In the genomic region with DNA sequence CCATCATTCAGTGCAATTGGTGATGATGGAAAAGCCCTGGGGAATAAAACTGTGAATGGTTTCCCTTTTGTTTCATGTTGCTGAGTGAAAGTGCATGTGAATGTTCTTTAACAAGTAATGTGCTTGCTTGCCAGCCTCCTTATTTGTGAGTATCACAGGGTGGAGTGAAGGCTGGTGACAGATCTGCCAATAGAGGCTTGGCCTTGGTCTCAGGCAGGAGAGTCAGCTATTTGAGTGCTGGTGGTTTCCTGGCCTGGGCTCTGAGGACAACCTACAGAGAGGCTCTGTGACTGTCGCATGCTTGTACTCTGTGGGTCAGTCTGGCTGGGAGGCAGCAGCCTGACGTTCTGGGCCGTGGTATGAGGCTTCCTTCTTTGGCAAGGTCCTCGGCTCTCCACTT, we compare ENCODE assay signal across 18 cellular contexts. TPM values are rescaled to one million over a fixed set of nuclear protein-coding genes. Genes with fewer than 3 reads are reported as not detected.
DNase-seq lines count a peak whose midpoint lies in the region; ATAC-seq and TF ChIP-seq lines count a peak whose summit lies in the region.
"Had no signal": no experiment of that assay in that cellular context is flagged by ENCODE, and none has a peak within 500 bp of the region (broad histone marks: within the 10 kb centered on the region; RNA-seq: fewer than 3 reads in every experiment).

No MANE protein-coding gene starts in this region.

- H3K27ac ChIP-seq in heart left ventricle: peak overlapping the region in 1 of 12 donors; percentile 50
- H3K27ac ChIP-seq in left ventricle myocardium inferior (replicated peaks): no peak overlapping the region
- H3K27ac ChIP-seq in cingulate gyrus (ENCODE audit: low read depth, low read length): peak overlapping the region; percentile 14
- H3K27ac ChIP-seq in tibial artery: peak overlapping the region in 1 of 2 donors; percentile 25

- DNase-seq in heart left ventricle: peak in 2 of 5 donors; percentile 27 to 55
- no peak for DNase-seq in left ventricle myocardium inferior
- peak; percentile 77 for DNase-seq in medulla oblongata (ENCODE audit: extremely low spot score)
- peak; percentile 25 to 67 for DNase-seq in tibial artery
- DNase-seq in activated CD4-positive, CD25-positive, alpha-beta regulatory T cell (lab: John Stamatoyannopoulos, UW): no peak
- DNase-seq in UCSD-AML1 (lab: John Stamatoyannopoulos, UW; ENCODE audit: unreplicated experiment): no peak
- DNase-seq in HEK293T (ENCODE audit: extremely low spot score): no peak
- DNase-seq: ACHN; naive B cell; NCI-H187 treated with DMSO at 0.1 percent for 48 hours; NCI-H524 treated with DMSO at 0.1 percent for 48 hours; retina; stimulated activated CD4-positive, alpha-beta T cell treated with anti-CD3 and anti-CD28 coated beads, Interleukin-2, amount 100 ng/mL, for 48 hours had no signal

- POLR2A ChIA-PET in HEK293T (lab: Yijun Ruan, JAX): interaction anchor here (1.5 kb wide), 1 partner anchor 8 kb away, joined by 3 read pairs; no protein-coding TSS in a partner anchor

- CTCF ChIA-PET in HEK293T (lab: Yijun Ruan, JAX): no interaction called here

- H3K9me3 ChIP-seq in heart left ventricle (peaks cover 0 to 14% (median 3%) of the 10 kb centered on the region in 12 donors), left ventricle myocardium inferior (replicated peaks) (peaks cover 14% of the 10 kb centered on the region), tibial artery (peaks cover 0 to 5% (median 0%) of the 10 kb centered on the region in 3 donors)

- WGBS in heart left ventricle, 4 donors: 11 to 40% (median 29%) methylated on average over 4 of the region's 4 CpGs

- no peak for TF ChIP-seq CTCF in heart left ventricle (IDR thresholded peaks at IDR 0.05)
- TF ChIP-seq CTCF in left ventricle myocardium inferior (IDR thresholded peaks at IDR 0.05; ENCODE audit: borderline replicate concordance): no peak
- no peak for TF ChIP-seq CTCF in tibial artery (IDR thresholded peaks at IDR 0.05)

- TF ChIP-seq POLR2A in heart left ventricle (IDR thresholded peaks at IDR 0.05): no peak

- peak; percentile 52 to 87 (median 67) for ATAC-seq in heart left ventricle
- ATAC-seq: Panc1 had no signal

- H3K36me3 ChIP-seq in heart left ventricle (no peaks in the 10 kb centered on the region), left ventricle myocardium inferior (no peaks in the 10 kb centered on the region), tibial artery (no peaks in the 10 kb centered on the region)

- peaks cover 0 to 4% (median 0%) of the 10 kb centered on the region in 9 donors for H3K27me3 ChIP-seq in heart left ventricle
- peaks cover 33% of the 10 kb centered on the region for H3K27me3 ChIP-seq in left ventricle myocardium inferior (ENCODE audit: low read depth)
- H3K27me3 ChIP-seq in tibial artery: no peaks in the 10 kb centered on the region

- H3K4me1 ChIP-seq in heart left ventricle: peaks cover 0 to 16% (median 0%) of the 10 kb centered on the region in 12 donors
- peaks cover 22% of the 10 kb centered on the region for H3K4me1 ChIP-seq in left ventricle myocardium inferior
- peaks cover 0 to 19% (median 10%) of the 10 kb centered on the region in 4 donors for H3K4me1 ChIP-seq in tibial artery

- no peak overlapping the region for H3K4me3 ChIP-seq in heart left ventricle
- no peak overlapping the region for H3K4me3 ChIP-seq in left ventricle myocardium inferior
- H3K4me3 ChIP-seq in tibial artery: no peak overlapping the region

- intact Hi-C loops in heart left ventricle (cut with DNase I): no loop called here
- intact Hi-C loops in left ventricle myocardium inferior (cut with micrococcal nuclease): no loop called here
- intact Hi-C loops in tibial artery (cut with DNase I; ENCODE audit: low total_unique reads): no loop called here

TF ChIP-seq in HEK293T, 16 proteins besides CTCF, POLR2A, EP300 and RAD21:
- TF ChIP-seq TARDBP (IDR thresholded peaks at IDR 0.05) (no peak), ARNT (IDR thresholded peaks at IDR 0.05) (no peak), BHLHE40 (IDR thresholded peaks at IDR 0.05; ENCODE audit: borderline replicate concordance) (no peak), NFRKB (IDR thresholded peaks at IDR 0.05) (no peak), SUZ12 (IDR thresholded peaks at IDR 0.05) (no peak), SP1 (IDR thresholded peaks at IDR 0.05) (no peak), LEF1 (IDR thresholded peaks at IDR 0.05; ENCODE audit: borderline replicate concordance) (no peak), ELF4 (IDR thresholded peaks at IDR 0.05) (no peak), ZNF384 (IDR thresholded peaks at IDR 0.05) (no peak), FOXM1 (IDR thresholded peaks at IDR 0.05; ENCODE audit: borderline replicate concordance) (no peak), L3MBTL2 (conservative IDR thresholded peaks at IDR 0.05) (no peak), FOXA1 (IDR thresholded peaks at IDR 0.05) (no peak), CTBP1 (IDR thresholded peaks at IDR 0.05; ENCODE audit: borderline replicate concordance) (no peak), HDGF (IDR thresholded peaks at IDR 0.05; ENCODE audit: borderline replicate concordance) (no peak), FOXK2 (IDR thresholded peaks at IDR 0.05) (no peak)
- TF ChIP-seq, protein P1, sequence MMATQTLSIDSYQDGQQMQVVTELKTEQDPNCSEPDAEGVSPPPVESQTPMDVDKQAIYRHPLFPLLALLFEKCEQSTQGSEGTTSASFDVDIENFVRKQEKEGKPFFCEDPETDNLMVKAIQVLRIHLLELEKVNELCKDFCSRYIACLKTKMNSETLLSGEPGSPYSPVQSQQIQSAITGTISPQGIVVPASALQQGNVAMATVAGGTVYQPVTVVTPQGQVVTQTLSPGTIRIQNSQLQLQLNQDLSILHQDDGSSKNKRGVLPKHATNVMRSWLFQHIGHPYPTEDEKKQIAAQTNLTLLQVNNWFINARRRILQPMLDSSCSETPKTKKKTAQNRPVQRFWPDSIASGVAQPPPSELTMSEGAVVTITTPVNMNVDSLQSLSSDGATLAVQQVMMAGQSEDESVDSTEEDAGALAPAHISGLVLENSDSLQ (IDR thresholded peaks at IDR 0.05): no peak

RNA-seq across cellular contexts. Expression of a gene that starts 20.7 kb away (rescaled TPM):
- total RNA-seq in heart left ventricle (not detected), left ventricle myocardium inferior (not detected)
- not detected for polyA plus RNA-seq in heart left ventricle
- total RNA-seq: glomerular endothelial cell, HT1080, kidney epithelial cell had no signal

RNA-seq across cellular contexts. Expression of a gene that starts 25.4 kb away (rescaled TPM):
- total RNA-seq in heart left ventricle (not detected), left ventricle myocardium inferior (not detected)
- not detected for polyA plus RNA-seq in heart left ventricle
- total RNA-seq: glomerular endothelial cell, kidney epithelial cell had no signal

RNA-seq across cellular contexts. Expression of a gene that starts 38.9 kb away (rescaled TPM):
- total RNA-seq in heart left ventricle (not detected), left ventricle myocardium inferior (not detected)
- not detected for polyA plus RNA-seq in heart left ventricle
- total RNA-seq: glomerular endothelial cell, HT1080, kidney epithelial cell had no signal

RNA-seq across cellular contexts. Expression of a gene that starts 55.3 kb away (rescaled TPM):
- not detected for total RNA-seq in heart left ventricle
- not detected for polyA plus RNA-seq in heart left ventricle
- total RNA-seq in left ventricle myocardium inferior: not detected
- total RNA-seq: glomerular endothelial cell had no signal

RNA-seq across cellular contexts. Expression of a gene that starts 59.5 kb away (rescaled TPM):
- total RNA-seq in heart left ventricle: not detected
- not detected for polyA plus RNA-seq in heart left ventricle
- not detected for total RNA-seq in left ventricle myocardium inferior
- total RNA-seq: glomerular endothelial cell, HT1080, kidney epithelial cell had no signal

Comparison
In these comparisons a context has a peak if more than half of its experiments do, and no peak if none do; other contexts are left out.
1. DNase-seq: peak in medulla oblongata (single experiment) and tibial artery (2 of 2); none in left ventricle myocardium inferior (single experiment), activated CD4-positive, CD25-positive, alpha-beta regulatory T cell (0 of 4), UCSD-AML1 (single experiment) and HEK293T (single experiment).